In genomic region chr12:4648099-4648498, GRCh38 we compare ENCODE assay signal across 8 cellular contexts. TPM values are rescaled to one million over a fixed set of nuclear protein-coding genes. Genes with fewer than 3 reads are reported as not detected.
A peak's percentile ranks its signal among the peaks of the same experiment; 100 is the strongest.
DNase-seq lines count a peak whose midpoint lies in the region; ATAC-seq, FAIRE-seq and TF ChIP-seq lines count a peak whose summit lies in the region.

No MANE protein-coding gene starts in this region.

- H3K27me3 ChIP-seq in adrenal gland: no peaks in the 10 kb centered on the region
- H3K27me3 ChIP-seq in testis: no peaks in the 10 kb centered on the region

- ATAC-seq in HG03196 (IDR thresholded peaks at IDR 0.05; ENCODE audit: unreplicated experiment): peak; percentile 11

- peak overlapping the region; percentile 92 to 96 for H3K9ac ChIP-seq in kidney (ENCODE audit: low read length in 2 of 2)

- DNase-seq in GM12865 (ENCODE audit: low read depth) (peak; percentile 54), adrenal gland (no peak), kidney (no peak), testis (no peak), NCI-H446 (lab: John Stamatoyannopoulos, UW) (no peak), occipital lobe (lab: John Stamatoyannopoulos, UW) (no peak), Ammon's horn (ENCODE audit: low spot score) (no peak)

- H3K4me1 ChIP-seq in adrenal gland (replicated peaks in 1 of 2): peaks cover 5 to 22% of the 10 kb centered on the region in 2 donors
- peaks cover 10 to 14% of the 10 kb centered on the region in 2 donors for H3K4me1 ChIP-seq in kidney (ENCODE audit: control insufficient read depth in 1 of 2, insufficient read depth in 1 of 2, low read depth in 1 of 2, low read length in 2 of 2)
- H3K4me1 ChIP-seq in testis: peaks cover 8% of the 10 kb centered on the region

- no peak for FAIRE-seq in kidney (lab: Jason Lieb, UNC)

- H3K9me3 ChIP-seq in adrenal gland (replicated peaks in 1 of 3) (no peaks in the 10 kb centered on the region), kidney (ENCODE audit: control insufficient read depth in 1 of 2, low read length in 2 of 2) (no peaks in the 10 kb centered on the region), testis (no peaks in the 10 kb centered on the region)

- intact Hi-C loops in adrenal gland (cut with DNase I): no loop called here
- intact Hi-C loops in kidney (cut with DNase I): no loop called here
- intact Hi-C loops in testis (cut with DNase I; ENCODE audit: low total_unique reads): no loop called here

- H3K4me3 ChIP-seq in GM12865 (ENCODE audit: low read depth, low read length) (peak overlapping the region; percentile 96), adrenal gland (peak overlapping the region in 3 of 4 donors; percentile 34 to 79 (median 53)), kidney (ENCODE audit: low read length in 2 of 2) (peak overlapping the region; percentile 98 to 99), testis (peak overlapping the region; percentile 80 to 81)

- H3K27ac ChIP-seq in adrenal gland (peak overlapping the region in 3 of 5 donors; percentile 75 to 82 (median 79)), kidney (ENCODE audit: low read depth in 2 of 2, low read length in 2 of 2) (peak overlapping the region in 1 of 2 donors; percentile 93), testis (peak overlapping the region; percentile 78 to 85)

- H3K36me3 ChIP-seq in adrenal gland (replicated peaks in 1 of 2): no peaks in the 10 kb centered on the region
- no peaks in the 10 kb centered on the region for H3K36me3 ChIP-seq in kidney (ENCODE audit: control insufficient read depth in 1 of 2, insufficient read depth in 2 of 2, low read length in 2 of 2)
- H3K36me3 ChIP-seq in testis (ENCODE audit: low read depth, missing control alignments): no peaks in the 10 kb centered on the region

- TF ChIP-seq CTCF in GM12865 (IDR thresholded peaks at IDR 0.05; ENCODE audit: insufficient read depth, low read depth, low read length, missing control alignments): no peak
- TF ChIP-seq CTCF in adrenal gland (IDR thresholded peaks at IDR 0.05): no peak
- no peak for TF ChIP-seq CTCF in kidney (IDR thresholded peaks at IDR 0.05; ENCODE audit: borderline replicate concordance, extremely low read depth, insufficient read depth)
- no peak for TF ChIP-seq CTCF in testis (IDR thresholded peaks at IDR 0.05)

- TF ChIP-seq POLR2A in adrenal gland (IDR thresholded peaks at IDR 0.05) (no peak), testis (IDR thresholded peaks at IDR 0.05) (no peak)

- WGBS in adrenal gland, 4 donors: 36 to 43% (median 40%) methylated on average over 4 of the region's 4 CpGs
- 20 to 40% methylated on average over 4 of the region's 4 CpGs for WGBS in testis, 2 donors

RNA-seq across cellular contexts. Expression of gene AKAP3, which starts 0.8 kb away (rescaled TPM):
- total RNA-seq in adrenal gland (1 to 10 TPM; 1.3 to 7.4 (median 3.6) TPM), kidney (2.7 TPM), testis (100 to 1,000 TPM in 1 of 2 donors, 10 to 100 TPM in 1; 71.0 to 145 TPM), occipital lobe (2.7 TPM)
- polyA plus RNA-seq in adrenal gland (1 to 10 TPM in 2 of 3 donors, under 1 TPM in 1; 0.40 to 2.1 (median 1.5) TPM), kidney (ENCODE audit: insufficient read depth, low read depth, low replicate concordance) (2.3 TPM), testis (ENCODE audit: insufficient read depth, low read depth, low replicate concordance) (251 TPM)

RNA-seq across cellular contexts. Expression of gene NDUFA9, which starts 0.8 kb away (rescaled TPM):
- total RNA-seq in adrenal gland: 10 to 100 TPM; 33.3 to 94.2 (median 64.6) TPM
- polyA plus RNA-seq in adrenal gland: 100 to 1,000 TPM in 1 of 3 donors, 10 to 100 TPM in 2; 52.9 to 103 (median 94.4) TPM
- 96.9 TPM for total RNA-seq in kidney
- polyA plus RNA-seq in kidney (ENCODE audit: insufficient read depth, low read depth, low replicate concordance): 250 TPM
- 10 to 100 TPM; 19.0 to 23.4 TPM for total RNA-seq in testis
- polyA plus RNA-seq in testis (ENCODE audit: insufficient read depth, low read depth, low replicate concordance): 46.7 TPM
- 35.6 TPM for total RNA-seq in occipital lobe

Comparison
In these comparisons a context has a peak if more than half of its experiments do, and no peak if none do; other contexts are left out.
1. RNA of gene AKAP3, which starts 0.8 kb away (total RNA-seq): 71.0 to 145 TPM in testis; 1.3 to 7.4 TPM in adrenal gland, 2.7 TPM in kidney (single experiment) and 2.7 TPM in occipital lobe (single experiment); every median in the first group is over 4 times any median in the second.
2. Peak in every context shown above with its lines, with median percentiles within 50 percentile points of each other: H3K4me3 ChIP-seq.